1 cellular context compared by ENCODE assay signal in genomic region chrX:118147771-118148170, GRCh38. TPM values are rescaled to one million over a fixed set of nuclear protein-coding genes. Genes with fewer than 3 reads are reported as not detected.
"Had no signal": no experiment of that assay in that cellular context is flagged by ENCODE, and none has a peak within 500 bp of the region (broad histone marks: within the 10 kb centered on the region; RNA-seq: fewer than 3 reads in every experiment).

No MANE protein-coding gene starts in this region.

RNA-seq across cellular contexts. Expression of gene KLHL13, which starts 31.2 kb away (rescaled TPM):
- total RNA-seq: osteocyte had no signal
